ENCODE assay signal across 20 cellular contexts in genomic region chr17:78400581-78401240, GRCh38. TPM values are rescaled to one million over a fixed set of nuclear protein-coding genes. Genes with fewer than 3 reads are reported as not detected.
DNase-seq lines count a peak whose midpoint lies in the region; ATAC-seq and TF ChIP-seq lines count a peak whose summit lies in the region.
"Had no signal": no experiment of that assay in that cellular context is flagged by ENCODE, and none has a peak within 500 bp of the region (broad histone marks: within the 10 kb centered on the region; RNA-seq: fewer than 3 reads in every experiment).

No MANE protein-coding gene starts in this region.

- no peak overlapping the region for H3K4me3 Mint-ChIP-seq in activated naive CD4-positive, alpha-beta T cell treated with anti-CD3 and anti-CD28 coated beads for 36 hours
- H3K4me3 Mint-ChIP-seq in chondrocyte (ENCODE audit: unreplicated experiment) = no peak overlapping the region
- no peak overlapping the region for H3K4me3 Mint-ChIP-seq in naive thymus-derived CD8-positive, alpha-beta T cell
- H3K4me3 Mint-ChIP-seq: CD4-positive, alpha-beta T cell; central memory CD8-positive, alpha-beta T cell; naive B cell had no signal

- peak overlapping the region; percentile 31 for H4K91ac ChIP-seq in trophoblast cell (ENCODE audit: low read depth, low read length)

- peak overlapping the region; percentile 70 for H3K27ac ChIP-seq in trophoblast cell (ENCODE audit: low read depth, low read length)
- H3K27ac ChIP-seq: stomach, vagina had no signal

- H3K23ac ChIP-seq in trophoblast cell (ENCODE audit: low read length) = no peak overlapping the region

- intact Hi-C loops in activated naive CD4-positive, alpha-beta T cell treated with anti-CD3 and anti-CD28 coated beads for 36 hours (cut with micrococcal nuclease) = no loop called here

- peaks cover 13% of the 10 kb centered on the region for H3K79me2 ChIP-seq in trophoblast cell (ENCODE audit: control insufficient read depth, insufficient read depth, low read length, poor library complexity)

- H2AFZ ChIP-seq in trophoblast cell (ENCODE audit: insufficient read depth, low read length, poor library complexity) = no peak overlapping the region

- peak overlapping the region; percentile 59 for H3K27ac Mint-ChIP-seq in activated naive CD4-positive, alpha-beta T cell treated with anti-CD3 and anti-CD28 coated beads for 36 hours
- peak overlapping the region; percentile 68 for H3K27ac Mint-ChIP-seq in chondrocyte (ENCODE audit: unreplicated experiment)
- H3K27ac Mint-ChIP-seq in naive thymus-derived CD8-positive, alpha-beta T cell = no peak overlapping the region
- H3K27ac Mint-ChIP-seq: CD4-positive, alpha-beta T cell had no signal

- H3K27me3 ChIP-seq in trophoblast cell (ENCODE audit: insufficient read depth, low read length) = no peaks in the 10 kb centered on the region
- H3K27me3 ChIP-seq: stomach, vagina had no signal

- peak overlapping the region; percentile 1 for H3K14ac ChIP-seq in trophoblast cell (ENCODE audit: low read length)

- no peaks in the 10 kb centered on the region for H3K27me3 Mint-ChIP-seq in activated naive CD4-positive, alpha-beta T cell treated with anti-CD3 and anti-CD28 coated beads for 36 hours (ENCODE audit: low read depth)
- no peaks in the 10 kb centered on the region for H3K27me3 Mint-ChIP-seq in chondrocyte (ENCODE audit: low read depth)
- no peaks in the 10 kb centered on the region for H3K27me3 Mint-ChIP-seq in naive thymus-derived CD8-positive, alpha-beta T cell
- H3K27me3 Mint-ChIP-seq: CD4-positive, alpha-beta T cell; central memory CD8-positive, alpha-beta T cell; naive B cell had no signal

- no CpG with 5 or more reads among the region's 17 CpGs for WGBS in trophoblast cell (ENCODE audit: extremely low coverage, insufficient coverage, insufficient read length)

- H3K36me3 ChIP-seq in trophoblast cell (ENCODE audit: control insufficient read depth in 1 of 2, insufficient read depth in 2 of 2, low read length in 2 of 2) = peaks cover 81 to 86% of the 10 kb centered on the region in 2 experiments

- H3K4me2 ChIP-seq in trophoblast cell (ENCODE audit: low read length) = no peak overlapping the region

- no peak overlapping the region for H4K8ac ChIP-seq in trophoblast cell (ENCODE audit: low read depth, low read length)

- no peak overlapping the region for H2BK5ac ChIP-seq in trophoblast cell (ENCODE audit: low read depth, low read length, poor library complexity)

- H3K18ac ChIP-seq in trophoblast cell (ENCODE audit: low read length) = peak overlapping the region; percentile 9

- CTCF ChIA-PET in activated naive CD4-positive, alpha-beta T cell treated with anti-CD3 and anti-CD28 coated beads for 36 hours (lab: Charles Lee) = interaction anchor here (1.0 to 1.1 kb wide), 3 partner anchors 11 to 40 kb away, joined by 3 read pairs; no protein-coding TSS in a partner anchor

- H3K9ac ChIP-seq in trophoblast cell (ENCODE audit: low read length) = no peak overlapping the region

- H4K12ac ChIP-seq in trophoblast cell (ENCODE audit: low read depth, low read length) = no peak overlapping the region

- H2AK5ac ChIP-seq in trophoblast cell (ENCODE audit: low read length) = peak overlapping the region; percentile 16

- peaks cover 44 to 46% of the 10 kb centered on the region in 2 experiments for H3K4me1 ChIP-seq in trophoblast cell (ENCODE audit: control insufficient read depth in 1 of 2, insufficient read depth in 2 of 2, low read length in 2 of 2)
- H3K4me1 ChIP-seq: vagina had no signal

- TF ChIP-seq CTCF in chondrocyte (IDR thresholded peaks at IDR 0.05) = no peak

- POLR2A ChIA-PET in naive thymus-derived CD8-positive, alpha-beta T cell (lab: Charles Lee) = interaction anchor here (1.5 kb wide), 1 partner anchor 12 kb away, joined by 3 read pairs; no protein-coding TSS in a partner anchor

- DNase-seq in activated naive CD4-positive, alpha-beta T cell treated with anti-CD3 and anti-CD28 coated beads for 36 hours = no peak
- no peak for DNase-seq in activated naive CD4-positive, alpha-beta T cell (lab: John Stamatoyannopoulos, UW)
- peak; percentile 61 for DNase-seq in HK-2 (ENCODE audit: unreplicated experiment)
- no peak for DNase-seq in chondrocyte (ENCODE audit: low spot score)
- DNase-seq in trophoblast cell = no peak
- DNase-seq in naive thymus-derived CD8-positive, alpha-beta T cell = no peak
- DNase-seq in T-helper 2 cell = no peak
- no peak for DNase-seq in Ammon's horn (ENCODE audit: low spot score)
- DNase-seq: activated T-cell treated with anti-CD3 and anti-CD28 coated beads for 4 hours; CD4-positive, alpha-beta T cell; foreskin melanocyte; Kasumi-1; naive B cell; NCI-H1105 treated with DMSO at 0.1 percent for 48 hours; NCI-H2171; NK-92 treated with Interleukin-12 subunit alpha and Interleukin-12 subunit beta, amount 100 ng/mL, for 24 hours; stimulated activated CD4-positive, alpha-beta T cell treated with anti-CD3 and anti-CD28 coated beads, Interleukin-15, amount 100 ng/mL, for 24 hours; stomach had no signal

- peaks cover 3% of the 10 kb centered on the region for H3K9me3 ChIP-seq in trophoblast cell (ENCODE audit: insufficient read depth, low read depth, low read length)
- H3K9me3 ChIP-seq: stomach, vagina had no signal

- peak overlapping the region; percentile 7 for H2BK12ac ChIP-seq in trophoblast cell (ENCODE audit: low read length)

- no peak for ATAC-seq in naive thymus-derived CD8-positive, alpha-beta T cell

- H2BK120ac ChIP-seq in trophoblast cell (ENCODE audit: insufficient read depth, low read length, poor library complexity) = no peak overlapping the region

- H3K4me1 Mint-ChIP-seq in activated naive CD4-positive, alpha-beta T cell treated with anti-CD3 and anti-CD28 coated beads for 36 hours (ENCODE audit: low read depth) = peaks cover 7% of the 10 kb centered on the region
- H3K4me1 Mint-ChIP-seq in chondrocyte (ENCODE audit: low read depth) = peaks cover 45% of the 10 kb centered on the region
- H3K4me1 Mint-ChIP-seq in naive thymus-derived CD8-positive, alpha-beta T cell = peaks cover 2 to 12% (median 7%) of the 10 kb centered on the region in 4 donors

- H3K79me1 ChIP-seq in trophoblast cell (ENCODE audit: low read length) = peaks cover 32% of the 10 kb centered on the region

- no peaks in the 10 kb centered on the region for H3K9me3 Mint-ChIP-seq in activated naive CD4-positive, alpha-beta T cell treated with anti-CD3 and anti-CD28 coated beads for 36 hours
- no peaks in the 10 kb centered on the region for H3K9me3 Mint-ChIP-seq in chondrocyte (ENCODE audit: low read depth)
- H3K9me3 Mint-ChIP-seq in naive thymus-derived CD8-positive, alpha-beta T cell = no peaks in the 10 kb centered on the region
- H3K9me3 Mint-ChIP-seq: CD4-positive, alpha-beta T cell; central memory CD8-positive, alpha-beta T cell; naive B cell had no signal

- no peak overlapping the region for H3K4me3 ChIP-seq in trophoblast cell (ENCODE audit: low read depth, low read length)
- H3K4me3 ChIP-seq: stomach, vagina had no signal

- peaks cover 70% of the 10 kb centered on the region for H3K36me3 Mint-ChIP-seq in activated naive CD4-positive, alpha-beta T cell treated with anti-CD3 and anti-CD28 coated beads for 36 hours (ENCODE audit: low read depth)
- H3K36me3 Mint-ChIP-seq in chondrocyte (ENCODE audit: low read depth) = peaks cover 59% of the 10 kb centered on the region
- H3K36me3 Mint-ChIP-seq in naive thymus-derived CD8-positive, alpha-beta T cell = peaks cover 0 to 98% (median 29%) of the 10 kb centered on the region in 3 donors

- H3K4ac ChIP-seq in trophoblast cell (ENCODE audit: low read depth, low read length) = no peak overlapping the region

RNA-seq across cellular contexts. Expression of gene PGS1, which starts 22.3 kb away (rescaled TPM):
- 10 to 100 TPM; 69.0 to 73.1 TPM for total RNA-seq in activated naive CD4-positive, alpha-beta T cell treated with anti-CD3 and anti-CD28 coated beads for 36 hours
- total RNA-seq in chondrocyte = 22.1 to 30.4 TPM (median 22.7 TPM) in 3 replicates
- 23.9 and 26.5 TPM in 2 replicates for polyA plus RNA-seq in trophoblast cell (2013)
- 10 to 100 TPM; 72.5 to 73.4 TPM for total RNA-seq in naive thymus-derived CD8-positive, alpha-beta T cell
- 10 to 100 TPM; 24.3 to 46.6 (median 32.7) TPM for polyA plus RNA-seq in naive thymus-derived CD8-positive, alpha-beta T cell

RNA-seq across cellular contexts. Expression of gene SOCS3, which starts 40.8 kb away (rescaled TPM):
- total RNA-seq in activated naive CD4-positive, alpha-beta T cell treated with anti-CD3 and anti-CD28 coated beads for 36 hours = 100 to 1,000 TPM; 281 to 290 TPM
- 13.6 to 26.2 TPM (median 14.4 TPM) in 3 replicates for total RNA-seq in chondrocyte
- polyA plus RNA-seq in trophoblast cell (2013) = 33.2 and 33.8 TPM in 2 replicates
- total RNA-seq in naive thymus-derived CD8-positive, alpha-beta T cell = 1 to 10 TPM in 1 of 2 experiments, under 1 TPM in 1; 0.86 to 1.0 TPM
- polyA plus RNA-seq in naive thymus-derived CD8-positive, alpha-beta T cell = 10 to 100 TPM; 21.2 to 43.9 (median 37.3) TPM

Comparison
In these comparisons a context has a peak if more than half of its experiments do, and no peak if none do; other contexts are left out.
1. H3K27ac Mint-ChIP-seq: peak in activated naive CD4-positive, alpha-beta T cell treated with anti-CD3 and anti-CD28 coated beads for 36 hours (single experiment) and chondrocyte (single experiment); none in naive thymus-derived CD8-positive, alpha-beta T cell (0 of 10).
2. RNA of gene SOCS3, which starts 40.8 kb away (total RNA-seq): 281 to 290 TPM in activated naive CD4-positive, alpha-beta T cell treated with anti-CD3 and anti-CD28 coated beads for 36 hours; 13.6 to 26.2 TPM in chondrocyte and 0.86 to 1.0 TPM in naive thymus-derived CD8-positive, alpha-beta T cell; every median in the first group is over 10 times any median in the second.